ENCODE assay signal across 8 cellular contexts in the genomic region with DNA sequence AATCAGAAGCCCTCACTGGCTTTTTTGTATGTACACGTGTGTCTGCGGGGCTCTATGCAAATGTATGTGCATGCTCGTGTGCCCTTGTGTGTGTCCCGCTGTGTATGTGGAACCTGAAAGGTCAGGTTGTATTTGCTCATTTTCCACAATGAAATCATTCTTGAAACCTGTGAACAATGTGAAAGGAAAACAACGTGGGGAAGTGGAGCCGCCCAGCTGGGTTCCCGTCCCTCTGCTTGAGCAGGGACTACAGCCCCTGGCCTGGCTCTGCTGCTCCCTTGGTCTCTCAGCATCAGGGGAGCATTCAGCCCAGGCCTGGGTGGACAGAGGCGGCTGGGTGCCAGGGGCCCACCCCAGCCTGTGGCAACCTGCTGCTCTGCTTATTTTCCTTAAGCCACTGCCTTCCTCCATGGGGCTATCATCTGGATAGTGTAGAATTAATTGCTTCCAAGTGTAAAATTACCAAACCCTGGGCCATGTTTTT. TPM values are rescaled to one million over a fixed set of nuclear protein-coding genes. Genes with fewer than 3 reads are reported as not detected.
A peak's percentile ranks its signal among the peaks of the same experiment; 100 is the strongest.
DNase-seq lines count a peak whose midpoint lies in the region; ATAC-seq and TF ChIP-seq lines count a peak whose summit lies in the region.

No MANE protein-coding gene starts in this region.

- no peaks in the 10 kb centered on the region for H3K27me3 Mint-ChIP-seq in stimulated activated naive CD8-positive, alpha-beta T cell treated with anti-CD3 and anti-CD28 coated beads, Interleukin-15, Interleukin-2, amounts not matched to agents 100 ng/mL and 50 ng/mL, for 24 hours

- H2BK5ac ChIP-seq in IMR-90 (ENCODE audit: low read depth, low read length, poor library complexity, severe bottlenecking), result no peak overlapping the region

- H2BK120ac ChIP-seq in IMR-90 (ENCODE audit: low read depth, low read length), result peak overlapping the region; percentile 63

- H3K9me1 ChIP-seq in IMR-90 (ENCODE audit: insufficient read depth, low read length), result peaks cover 25% of the 10 kb centered on the region

- peak overlapping the region in 1 of 2 experiments; percentile 89; a peak in 1 of 4 replicates for H4K8ac ChIP-seq in IMR-90 (ENCODE audit: low read depth in 2 of 2, low read length in 2 of 2)

- peak overlapping the region; percentile 84 for H2BK20ac ChIP-seq in IMR-90 (ENCODE audit: low read depth, low read length)

- no peak overlapping the region for H3K9ac ChIP-seq in IMR-90 (ENCODE audit: low read depth, low read length)

- no peak overlapping the region for H3K18ac ChIP-seq in IMR-90 (ENCODE audit: low read depth, low read length)

- no peak overlapping the region for H4K5ac ChIP-seq in IMR-90 (ENCODE audit: low read depth, low read length)

- H3K56ac ChIP-seq in IMR-90 (ENCODE audit: extremely low read depth, insufficient read depth, low read length), result no peak overlapping the region

- H2AFZ ChIP-seq in IMR-90 (replicated peaks; ENCODE audit: low read length, poor library complexity), result peak overlapping the region; percentile 45

- no peaks in the 10 kb centered on the region for H3K36me3 ChIP-seq in IMR-90 (ENCODE audit: control insufficient read depth, insufficient read depth, low read length)

- no peak for TF ChIP-seq POLR2A in IMR-90 (IDR thresholded peaks at IDR 0.05; ENCODE audit: low read depth, low read length)

- H3K14ac ChIP-seq in IMR-90 (replicated peaks; ENCODE audit: low read depth, low read length), result 0 out of 2 replicates have a peak overlapping the region, but pooled peaks have one; percentile 14

- BruUV-seq in IMR-90 (replicated peaks; lab: Mats Ljungman, UMichigan), result no TSS peak

- peak; percentile 50 to 60 for ATAC-seq in activated CD4-positive, CD25-positive, alpha-beta regulatory T cell treated with anti-CD3 and anti-CD28 coated beads, Interleukin-2, amount 50 U/mL, for 24 hours
- ATAC-seq in IMR-90 (ENCODE audit: low read depth), result no peak

- peak overlapping the region; percentile 83 for H2AK5ac ChIP-seq in IMR-90 (ENCODE audit: low read depth, low read length)

- peaks cover 57% of the 10 kb centered on the region for H3K4me1 Mint-ChIP-seq in stimulated activated naive CD8-positive, alpha-beta T cell treated with anti-CD3 and anti-CD28 coated beads, Interleukin-15, Interleukin-2, amounts not matched to agents 100 ng/mL and 50 ng/mL, for 24 hours (ENCODE audit: low read depth)

- no peaks in the 10 kb centered on the region for H4K20me1 ChIP-seq in IMR-90 (ENCODE audit: insufficient read depth, low read length)

- H3K27ac Mint-ChIP-seq in stimulated activated naive CD8-positive, alpha-beta T cell treated with anti-CD3 and anti-CD28 coated beads, Interleukin-15, Interleukin-2, amounts not matched to agents 100 ng/mL and 50 ng/mL, for 24 hours, result peak overlapping the region; percentile 97

- H2BK15ac ChIP-seq in IMR-90 (ENCODE audit: low read depth, low read length), result peak overlapping the region; percentile 50; the same call in 1 of the 3 replicates

- WGBS in IMR-90 (ENCODE audit: extremely low coverage in 2 of 2, insufficient read length in 1 of 2), 2 experiments, result 100% methylated on average over 2 of the region's 8 CpGs; no CpG with 5 or more reads in 1 of the 2 experiments

- no peaks in the 10 kb centered on the region for H3K36me3 Mint-ChIP-seq in stimulated activated naive CD8-positive, alpha-beta T cell treated with anti-CD3 and anti-CD28 coated beads, Interleukin-15, Interleukin-2, amounts not matched to agents 100 ng/mL and 50 ng/mL, for 24 hours (ENCODE audit: low read depth)

- 0 out of 2 replicates have a peak overlapping the region, but pooled peaks have one; percentile 29 for H3K23ac ChIP-seq in IMR-90 (ENCODE audit: low read depth, low read length)

- H3K4me1 ChIP-seq in IMR-90 (ENCODE audit: control insufficient read depth, insufficient read depth, low read length), result peaks cover 23% of the 10 kb centered on the region

- CTCF ChIA-PET in IMR-90 (lab: Yijun Ruan, JAX), result no interaction called here

- peak overlapping the region; percentile 83 for H2AK9ac ChIP-seq in IMR-90 (replicated peaks; ENCODE audit: low read depth, low read length, poor library complexity)

- in situ Hi-C loops in IMR-90 (cut with MboI; ENCODE audit: low sequenced_read_pairs), result no loop called here

- dilution Hi-C loops in IMR-90 (cut with HindIII; ENCODE audit: low sequenced_read_pairs, unreplicated experiment), result no loop called here

- no peak overlapping the region for H3K27ac ChIP-seq in IMR-90 (ENCODE audit: insufficient read depth, low read length)
- H3K27ac ChIP-seq in epithelial cell of prostate, result peak overlapping the region; percentile 42

- DNase-seq in activated CD4-positive, CD25-positive, alpha-beta regulatory T cell treated with anti-CD3 and anti-CD28 coated beads, Interleukin-2, amount 50 U/mL, for 72 hours, result no peak
- DNase-seq in IMR-90, result no peak
- no peak for DNase-seq in epithelial cell of prostate (ENCODE audit: low read depth, low spot score)
- DNase-seq in GOT3 (lab: John Stamatoyannopoulos, UW), result no peak
- DNase-seq in OCI-M1 (lab: John Stamatoyannopoulos, UW), result no peak
- no peak for DNase-seq in superior temporal gyrus (ENCODE audit: extremely low spot score)

- no peaks in the 10 kb centered on the region for H3K27me3 ChIP-seq in IMR-90 (ENCODE audit: control insufficient read depth, insufficient read depth, low read length)

- no peaks in the 10 kb centered on the region; a peak in 1 of 4 replicates for H3K79me1 ChIP-seq in IMR-90 (ENCODE audit: low read depth in 1 of 2, low read length in 2 of 2)

- intact Hi-C loops in IMR-90 (cut with micrococcal nuclease), result no loop called here

- TF ChIP-seq RAD21 in IMR-90 (IDR thresholded peaks at IDR 0.05; ENCODE audit: low read length), result no peak

- TF ChIP-seq CTCF in IMR-90 (conservative IDR thresholded peaks at IDR 0.05; ENCODE audit: low read depth, low read length), result no peak

- H3K4me2 ChIP-seq in IMR-90 (ENCODE audit: low read depth, low read length), result no peak overlapping the region

- no peak overlapping the region for H4K91ac ChIP-seq in IMR-90 (ENCODE audit: insufficient read depth, low read depth, low read length)

- POLR2A ChIA-PET in IMR-90 (lab: Charles Lee; ENCODE audit: unreplicated experiment), result no interaction called here

- peak overlapping the region; percentile 67 for H3K4me3 Mint-ChIP-seq in stimulated activated naive CD8-positive, alpha-beta T cell treated with anti-CD3 and anti-CD28 coated beads, Interleukin-15, Interleukin-2, amounts not matched to agents 100 ng/mL and 50 ng/mL, for 24 hours

- no peaks in the 10 kb centered on the region for H3K9me3 ChIP-seq in IMR-90 (ENCODE audit: control insufficient read depth, insufficient read depth, low read length)

- no peaks in the 10 kb centered on the region for H3K9me3 Mint-ChIP-seq in stimulated activated naive CD8-positive, alpha-beta T cell treated with anti-CD3 and anti-CD28 coated beads, Interleukin-15, Interleukin-2, amounts not matched to agents 100 ng/mL and 50 ng/mL, for 24 hours

- H3K4ac ChIP-seq in IMR-90 (ENCODE audit: low read depth, low read length), result peak overlapping the region; percentile 90; the same call in 1 of the 2 replicates

- no peak overlapping the region for H3K4me3 ChIP-seq in IMR-90 (ENCODE audit: insufficient read depth, low read depth, low read length)

TF ChIP-seq in IMR-90, 13 proteins besides CTCF, POLR2A, EP300 and RAD21 (continues in another document):
- TF ChIP-seq, protein P1, sequence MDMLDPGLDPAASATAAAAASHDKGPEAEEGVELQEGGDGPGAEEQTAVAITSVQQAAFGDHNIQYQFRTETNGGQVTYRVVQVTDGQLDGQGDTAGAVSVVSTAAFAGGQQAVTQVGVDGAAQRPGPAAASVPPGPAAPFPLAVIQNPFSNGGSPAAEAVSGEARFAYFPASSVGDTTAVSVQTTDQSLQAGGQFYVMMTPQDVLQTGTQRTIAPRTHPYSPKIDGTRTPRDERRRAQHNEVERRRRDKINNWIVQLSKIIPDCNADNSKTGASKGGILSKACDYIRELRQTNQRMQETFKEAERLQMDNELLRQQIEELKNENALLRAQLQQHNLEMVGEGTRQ (IDR thresholded peaks at IDR 0.05; ENCODE audit: low read depth, low read length), result no peak
- TF ChIP-seq BHLHE40 (IDR thresholded peaks at IDR 0.05; ENCODE audit: low read depth, low read length) (no peak), RFX5 (IDR thresholded peaks at IDR 0.05; ENCODE audit: low read depth, low read length) (no peak), RCOR1 (IDR thresholded peaks at IDR 0.05; ENCODE audit: insufficient replicate concordance, low read length) (no peak), SMC3 (IDR thresholded peaks at IDR 0.05; ENCODE audit: low read depth, low read length) (no peak), FOS (IDR thresholded peaks at IDR 0.05; ENCODE audit: low read depth, low read length) (no peak), MAZ (IDR thresholded peaks at IDR 0.05; ENCODE audit: borderline replicate concordance, low read depth, low read length) (no peak)

RNA-seq across cellular contexts. Expression of a gene that starts 3.0 kb away (rescaled TPM):
- 3.1 and 3.9 TPM in 2 replicates for total RNA-seq in IMR-90 (2012; rRNA removed)
- 3.6 and 3.8 TPM in 2 replicates for polyA plus RNA-seq in IMR-90 (2012; rRNA removed)
- 4.6 and 4.8 TPM in 2 replicates for polyA plus RNA-seq in IMR-90 (2012; cell fraction: cytosol; rRNA removed)
- 1.7 and 1.9 TPM in 2 replicates for polyA plus RNA-seq in IMR-90 (2012; cell fraction: nucleus; rRNA removed; ENCODE audit: low replicate concordance)

RNA-seq across cellular contexts. Expression of a gene that starts 11.3 kb away (rescaled TPM):
- not detected in 2 replicates for total RNA-seq in IMR-90 (2012; rRNA removed)
- polyA plus RNA-seq in IMR-90 (2012; rRNA removed), result not detected in 2 replicates
- polyA plus RNA-seq in IMR-90 (2012; cell fraction: cytosol; rRNA removed), result not detected in 2 replicates
- not detected in 2 replicates for polyA plus RNA-seq in IMR-90 (2012; cell fraction: nucleus; rRNA removed; ENCODE audit: low replicate concordance)

RNA-seq across cellular contexts. Expression of a gene that starts 20.2 kb away (rescaled TPM):
- total RNA-seq in IMR-90 (2012; rRNA removed), result 9.2 and 11.1 TPM in 2 replicates
- 6.3 and 8.5 TPM in 2 replicates for polyA plus RNA-seq in IMR-90 (2012; rRNA removed)
- polyA plus RNA-seq in IMR-90 (2012; cell fraction: cytosol; rRNA removed), result 2.2 and 2.4 TPM in 2 replicates
- 0.99 and 6.1 TPM in 2 replicates for polyA plus RNA-seq in IMR-90 (2012; cell fraction: nucleus; rRNA removed; ENCODE audit: low replicate concordance)

RNA-seq across cellular contexts. Expression of a gene that starts 23.1 kb away (rescaled TPM):
- total RNA-seq in IMR-90 (2012; rRNA removed), result 18.6 and 20.6 TPM in 2 replicates
- 61.5 and 63.5 TPM in 2 replicates for polyA plus RNA-seq in IMR-90 (2012; rRNA removed)
- polyA plus RNA-seq in IMR-90 (2012; cell fraction: cytosol; rRNA removed), result 25.4 and 62.7 TPM in 2 replicates
- 170 and 329 TPM in 2 replicates for polyA plus RNA-seq in IMR-90 (2012; cell fraction: nucleus; rRNA removed; ENCODE audit: low replicate concordance)

RNA-seq across cellular contexts. Expression of a gene that starts 55.6 kb away (rescaled TPM):
- total RNA-seq in IMR-90 (2012; rRNA removed), result 4.3 and 4.4 TPM in 2 replicates
- 3.8 and 4.1 TPM in 2 replicates for polyA plus RNA-seq in IMR-90 (2012; rRNA removed)
- 1.2 and 2.1 TPM in 2 replicates for polyA plus RNA-seq in IMR-90 (2012; cell fraction: cytosol; rRNA removed)
- 1.9 and 5.1 TPM in 2 replicates for polyA plus RNA-seq in IMR-90 (2012; cell fraction: nucleus; rRNA removed; ENCODE audit: low replicate concordance)
